Comparison of ENCODE assay signal across 18 cellular contexts in genomic region chr5:68648944-68649874, GRCh38.
A peak's percentile ranks its signal among the peaks of the same experiment; 100 is the strongest.
DNase-seq lines count a peak whose midpoint lies in the region; ATAC-seq and TF ChIP-seq lines count a peak whose summit lies in the region.
"Had no signal": no experiment of that assay in that cellular context is flagged by ENCODE, and none has a peak within 500 bp of the region (broad histone marks: within the 10 kb centered on the region; RNA-seq: fewer than 3 reads in every experiment).

No MANE protein-coding gene starts in this region.

- no peaks in the 10 kb centered on the region for H3K9me3 ChIP-seq in right lobe of liver
- H3K9me3 ChIP-seq in Peyer's patch: no peaks in the 10 kb centered on the region

- peak; percentile 67 to 90 (median 82) for ATAC-seq in right lobe of liver
- no peak for ATAC-seq in activated T-cell treated with anti-CD3 and anti-CD28 coated beads, Interleukin-2, amount 50 U/mL, for 4 hours

- H3K27me3 Mint-ChIP-seq in type B pancreatic cell: no peaks in the 10 kb centered on the region
- no peaks in the 10 kb centered on the region for H3K27me3 Mint-ChIP-seq in activated CD4-positive, alpha-beta memory T cell treated with anti-CD3 and anti-CD28 coated beads for 36 hours
- no peaks in the 10 kb centered on the region for H3K27me3 Mint-ChIP-seq in activated T-cell treated with anti-CD3 and anti-CD28 coated beads, Interleukin-2, amount 50 U/mL, for 4 hours (ENCODE audit: low read depth)

- POLR2A ChIA-PET in RWPE1 (lab: Yijun Ruan, JAX; ENCODE audit: low non-redundant PET): no interaction called here
- POLR2A ChIA-PET in activated CD4-positive, alpha-beta memory T cell treated with anti-CD3 and anti-CD28 coated beads for 36 hours (lab: Charles Lee): no interaction called here

- H3K36me3 ChIP-seq in right lobe of liver: no peaks in the 10 kb centered on the region
- no peaks in the 10 kb centered on the region for H3K36me3 ChIP-seq in Peyer's patch

- H3K4me3 ChIP-seq in right lobe of liver (no peak overlapping the region), Peyer's patch (no peak overlapping the region)

- intact Hi-C loops in right lobe of liver (cut with DNase I): no loop called here
- intact Hi-C loops in activated CD4-positive, alpha-beta memory T cell treated with anti-CD3 and anti-CD28 coated beads for 36 hours (cut with micrococcal nuclease): no loop called here

- peak overlapping the region; percentile 34 for H3K4me3 Mint-ChIP-seq in type B pancreatic cell
- no peak overlapping the region for H3K4me3 Mint-ChIP-seq in activated CD4-positive, alpha-beta memory T cell treated with anti-CD3 and anti-CD28 coated beads for 36 hours
- no peak overlapping the region for H3K4me3 Mint-ChIP-seq in activated T-cell treated with anti-CD3 and anti-CD28 coated beads, Interleukin-2, amount 50 U/mL, for 4 hours

- WGBS in right lobe of liver (ENCODE audit: insufficient coverage, low coverage, low lambda C conversion rate, missing lambda C conversion rate): 48% methylated on average over 8 of the region's 8 CpGs

- no peaks in the 10 kb centered on the region for H3K27me3 ChIP-seq in right lobe of liver
- H3K27me3 ChIP-seq in Peyer's patch: no peaks in the 10 kb centered on the region

- peak overlapping the region; percentile 86 for H3K27ac Mint-ChIP-seq in type B pancreatic cell
- H3K27ac Mint-ChIP-seq in activated CD4-positive, alpha-beta memory T cell treated with anti-CD3 and anti-CD28 coated beads for 36 hours: no peak overlapping the region

- peaks cover 54% of the 10 kb centered on the region for H3K4me1 Mint-ChIP-seq in type B pancreatic cell (ENCODE audit: unreplicated experiment)
- no peaks in the 10 kb centered on the region for H3K4me1 Mint-ChIP-seq in activated CD4-positive, alpha-beta memory T cell treated with anti-CD3 and anti-CD28 coated beads for 36 hours (ENCODE audit: low read depth)
- no peaks in the 10 kb centered on the region for H3K4me1 Mint-ChIP-seq in activated T-cell treated with anti-CD3 and anti-CD28 coated beads, Interleukin-2, amount 50 U/mL, for 4 hours (ENCODE audit: low read depth)

- H3K4me1 ChIP-seq in right lobe of liver: peaks cover 0 to 49% (median 5%) of the 10 kb centered on the region in 4 donors
- peaks cover 0 to 12% (median 0%) of the 10 kb centered on the region in 4 donors for H3K4me1 ChIP-seq in Peyer's patch

- no peak for TF ChIP-seq POLR2A in right lobe of liver (IDR thresholded peaks at IDR 0.05)
- no peak for TF ChIP-seq POLR2A in Peyer's patch (IDR thresholded peaks at IDR 0.05)

- DNase-seq in HT-29 (ENCODE audit: low spot score) (peak; percentile 61), RWPE1 (ENCODE audit: low spot score) (no peak), right lobe of liver (peak in 1 of 3 donors; percentile 56), type B pancreatic cell (ENCODE audit: extremely low spot score, unreplicated experiment) (no peak), Peyer's patch (no peak)
- no peak for DNase-seq in activated CD4-positive, alpha-beta memory T cell treated with anti-CD3 and anti-CD28 coated beads for 36 hours
- DNase-seq in activated T-cell treated with anti-CD3 and anti-CD28 coated beads, Interleukin-2, amount 50 U/mL, for 4 hours: no peak
- DNase-seq: ACHN, AML-193, COR-L47, IMR-90, Karpas-422, NCI-H1105, NCI-H1694, NCI-H2107, NCI-H345, NCI-H526, RPMI8226 had no signal

- H3K27ac ChIP-seq in RWPE1: peak overlapping the region; percentile 50; the same call in 1 of the 2 replicates
- peak overlapping the region; percentile 39 to 73 (median 69) for H3K27ac ChIP-seq in right lobe of liver
- H3K27ac ChIP-seq in Peyer's patch: no peak overlapping the region

- H3K9me3 Mint-ChIP-seq in type B pancreatic cell: no peaks in the 10 kb centered on the region
- no peaks in the 10 kb centered on the region for H3K9me3 Mint-ChIP-seq in activated CD4-positive, alpha-beta memory T cell treated with anti-CD3 and anti-CD28 coated beads for 36 hours
- H3K9me3 Mint-ChIP-seq in activated T-cell treated with anti-CD3 and anti-CD28 coated beads, Interleukin-2, amount 50 U/mL, for 4 hours: no peaks in the 10 kb centered on the region

- CTCF ChIA-PET in RWPE1 (lab: Yijun Ruan, JAX): interaction anchor here (0.6 kb wide), 1 partner anchor 9 kb away, joined by 3 read pairs; no protein-coding TSS in a partner anchor
- CTCF ChIA-PET in activated CD4-positive, alpha-beta memory T cell treated with anti-CD3 and anti-CD28 coated beads for 36 hours (lab: Charles Lee): no interaction called here

- H3K36me3 Mint-ChIP-seq in type B pancreatic cell: no peaks in the 10 kb centered on the region
- H3K36me3 Mint-ChIP-seq in activated CD4-positive, alpha-beta memory T cell treated with anti-CD3 and anti-CD28 coated beads for 36 hours: no peaks in the 10 kb centered on the region
- no peaks in the 10 kb centered on the region for H3K36me3 Mint-ChIP-seq in activated T-cell treated with anti-CD3 and anti-CD28 coated beads, Interleukin-2, amount 50 U/mL, for 4 hours (ENCODE audit: insufficient read depth)

- TF ChIP-seq CTCF in RWPE1 (conservative IDR thresholded peaks at IDR 0.05; ENCODE audit: low read depth): no peak
- TF ChIP-seq CTCF in right lobe of liver (IDR thresholded peaks at IDR 0.05): no peak
- no peak for TF ChIP-seq CTCF in type B pancreatic cell (conservative IDR thresholded peaks at IDR 0.05)
- no peak for TF ChIP-seq CTCF in Peyer's patch (IDR thresholded peaks at IDR 0.05)

Comparison
In these comparisons a context has a peak if more than half of its experiments do, and no peak if none do; other contexts are left out.
1. H3K27ac ChIP-seq: peak in RWPE1 (single experiment) and right lobe of liver (3 of 3); none in Peyer's patch (0 of 4).
2. ATAC-seq: peak in right lobe of liver (4 of 4); none in activated T-cell treated with anti-CD3 and anti-CD28 coated beads, Interleukin-2, amount 50 U/mL, for 4 hours (0 of 2).